In genomic region chr20:32966881-32967781, GRCh38 we compare ENCODE assay signal across 10 cellular contexts. TPM values are rescaled to one million over a fixed set of nuclear protein-coding genes. Genes with fewer than 3 reads are reported as not detected.
DNase-seq lines count a peak whose midpoint lies in the region; ATAC-seq, FAIRE-seq and TF ChIP-seq lines count a peak whose summit lies in the region.
"Had no signal": no experiment of that assay in that cellular context is flagged by ENCODE, and none has a peak within 500 bp of the region (broad histone marks: within the 10 kb centered on the region; RNA-seq: fewer than 3 reads in every experiment).

No MANE protein-coding gene starts in this region.

- H2AFZ ChIP-seq in Karpas-422 (ENCODE audit: low read length) (no peak overlapping the region), HepG2 (ENCODE audit: low read length) (no peak overlapping the region)

- H4K20me1 ChIP-seq in Karpas-422 (ENCODE audit: insufficient read depth, low read depth, low read length) (no peaks in the 10 kb centered on the region), HepG2 (ENCODE audit: insufficient read depth, low read length) (no peaks in the 10 kb centered on the region)

- H3K4me1 ChIP-seq in Karpas-422 (ENCODE audit: low read length) (peaks cover 6% of the 10 kb centered on the region), HepG2 (ENCODE audit: insufficient read depth, low read length) (peaks cover 18% of the 10 kb centered on the region)

- BruUV-seq in HepG2 (replicated peaks; lab: Mats Ljungman, UMichigan), result no TSS peak

- CTCF ChIA-PET in HepG2 (lab: Yijun Ruan, JAX; ENCODE audit: low intra/inter-chr PET ratio, low total read pairs), result no interaction called here

- no peak for TF ChIP-seq POLR2A in HepG2 (IDR thresholded peaks at IDR 0.05; ENCODE audit: insufficient read depth in 1 of 2, low read depth in 2 of 2, low read length in 2 of 2)

- no peak for TF ChIP-seq RAD21 in HepG2 (CRISPR knock-in tag; IDR thresholded peaks at IDR 0.05)

- 45% methylated on average over 16 of the region's 16 CpGs for WGBS in HepG2 (ENCODE audit: low lambda C conversion rate)

- no peaks in the 10 kb centered on the region for H3K36me3 ChIP-seq in bronchial epithelial cell (ENCODE audit: control insufficient read depth, insufficient read depth, low read length)
- no peaks in the 10 kb centered on the region for H3K36me3 ChIP-seq in Karpas-422 (ENCODE audit: insufficient read depth, low read length)
- no peaks in the 10 kb centered on the region for H3K36me3 ChIP-seq in HepG2 (replicated peaks in 1 of 2; ENCODE audit: control insufficient read depth in 1 of 2, insufficient read depth in 2 of 2, low read length in 2 of 2)

- H3K9me3 ChIP-seq in Karpas-422 (ENCODE audit: low read length), result no peaks in the 10 kb centered on the region
- H3K9me3 ChIP-seq in HepG2 (ENCODE audit: low read length), result no peaks in the 10 kb centered on the region

- in situ Hi-C loops in GM13977 (cut with MboI; ENCODE audit: low pct_unique_long_range_greater_than_20kb, low sequenced_read_pairs, unreplicated experiment) (no loop called here), HepG2 (cut with HindIII; ENCODE audit: extremely low pct_ligation_motif_present, low pct_unique_long_range_greater_than_20kb) (no loop called here)

- no peak for TF ChIP-seq EP300 in HepG2 (IDR thresholded peaks at IDR 0.05; ENCODE audit: low read depth in 2 of 2, low read length in 2 of 2)
- TF ChIP-seq EP300 in HepG2 (CRISPR knock-in tag; IDR thresholded peaks at IDR 0.05; ENCODE audit: borderline replicate concordance), result no peak

- H3K4me2 ChIP-seq in Karpas-422 (ENCODE audit: low read depth, low read length, poor library complexity, severe bottlenecking) (no peak overlapping the region), HepG2 (ENCODE audit: low read depth, low read length) (no peak overlapping the region)

- FAIRE-seq in bronchial epithelial cell (lab: Jason Lieb, UNC) (peak; percentile 52), HepG2 (lab: Jason Lieb, UNC) (no peak)
- FAIRE-seq: G401.6 had no signal

- no peak for TF ChIP-seq CTCF in GM13977 (IDR thresholded peaks at IDR 0.05; ENCODE audit: extremely low read depth, insufficient read depth, missing control alignments)
- no peak for TF ChIP-seq CTCF in bronchial epithelial cell (IDR thresholded peaks at IDR 0.05; ENCODE audit: insufficient read depth, low read length, severe bottlenecking)
- no peak for TF ChIP-seq CTCF in HepG2 (CRISPR knock-in tag; IDR thresholded peaks at IDR 0.05)

- no peaks in the 10 kb centered on the region for H3K9me2 ChIP-seq in Karpas-422 (replicated peaks; ENCODE audit: insufficient read depth, low read length)

- no peak overlapping the region for H3K4me3 ChIP-seq in bronchial epithelial cell (ENCODE audit: low read depth, low read length)
- H3K4me3 ChIP-seq in Karpas-422 (ENCODE audit: low read length), result no peak overlapping the region
- no peak overlapping the region for H3K4me3 ChIP-seq in HepG2 (replicated peaks in 1 of 3; ENCODE audit: insufficient read depth in 1 of 3, low read depth in 2 of 3, low read length in 3 of 3)

- H3K27ac ChIP-seq in Karpas-422 (ENCODE audit: low read length), result no peak overlapping the region
- H3K27ac ChIP-seq in HepG2 (ENCODE audit: extremely low read length, insufficient read depth, low read length), result no peak overlapping the region

- no peaks in the 10 kb centered on the region for H3K79me2 ChIP-seq in Karpas-422 (ENCODE audit: low read length)
- H3K79me2 ChIP-seq in HepG2 (ENCODE audit: insufficient read depth, low read length), result no peaks in the 10 kb centered on the region

- POLR2A ChIA-PET in HepG2 (lab: Yijun Ruan, JAX), result no interaction called here

- ATAC-seq in HG02571 (IDR thresholded peaks at IDR 0.05; ENCODE audit: unreplicated experiment), result no peak
- no peak for ATAC-seq in GM18873 (IDR thresholded peaks at IDR 0.05; ENCODE audit: low FRiP score, unreplicated experiment)
- ATAC-seq in HepG2, result no peak

- DNase-seq in GM13977 (ENCODE audit: low spot score) (peak; percentile 29), T-helper 9 cell (peak; percentile 46), bronchial epithelial cell (ENCODE audit: low read depth) (no peak), Karpas-422 (no peak), HepG2 (ENCODE audit: low spot score) (no peak)
- DNase-seq in stimulated activated CD8-positive, alpha-beta memory T cell treated with anti-CD3 and anti-CD28 coated beads, Interleukin-4, amount 100 ng/mL, for 48 hours, result peak; percentile 71
- DNase-seq: NCI-H510A had no signal

- no peak overlapping the region for H3K9ac ChIP-seq in Karpas-422 (ENCODE audit: low read length)
- no peak overlapping the region for H3K9ac ChIP-seq in HepG2 (ENCODE audit: insufficient read depth, low read depth, low read length)

- intact Hi-C loops in HepG2 (cut with micrococcal nuclease; ENCODE audit: unreplicated experiment), result no loop called here

- H3K27me3 ChIP-seq in bronchial epithelial cell (ENCODE audit: control insufficient read depth, insufficient read depth, low read length), result no peaks in the 10 kb centered on the region
- H3K27me3 ChIP-seq in Karpas-422 (ENCODE audit: low read length), result no peaks in the 10 kb centered on the region
- H3K27me3 ChIP-seq in HepG2 (ENCODE audit: control insufficient read depth in 1 of 2, insufficient read depth in 2 of 2, low read length in 2 of 2), result peaks cover 5 to 60% of the 10 kb centered on the region in 2 experiments; a peak in 4 of 5 replicates

TF ChIP-seq in HepG2, 621 proteins besides CTCF, POLR2A, EP300 and RAD21 (continues in another document):
- TF ChIP-seq ADNP (CRISPR knock-in tag; IDR thresholded peaks at IDR 0.05), result no peak
- no peak for TF ChIP-seq FOXJ3 (CRISPR knock-in tag; IDR thresholded peaks at IDR 0.05; ENCODE audit: borderline replicate concordance)
- TF ChIP-seq RELA (CRISPR knock-in tag; IDR thresholded peaks at IDR 0.05), result no peak
- TF ChIP-seq ZNF629 (CRISPR knock-in tag; conservative IDR thresholded peaks at IDR 0.05), result no peak
- TF ChIP-seq ZNF580 (CRISPR knock-in tag; IDR thresholded peaks at IDR 0.05; ENCODE audit: borderline replicate concordance, low read depth), result no peak
- no peak for TF ChIP-seq ZNF264 (CRISPR knock-in tag; IDR thresholded peaks at IDR 0.05)

RNA-seq across cellular contexts. Expression of gene SUN5, which starts 37.1 kb away (rescaled TPM):
- total RNA-seq in bronchial epithelial cell (not detected in 2 replicates), HepG2 (2016; rRNA removed; fragmentation: Illumina TruSeq; extraction: Trizol) (not detected in 2 replicates)
- total RNA-seq in Karpas-422 (2014; rRNA removed; shearing (Covaris generic); ENCODE audit: low replicate concordance), result not detected in 2 replicates
- not detected in 2 replicates for total RNA-seq in HepG2 (2016; cell fraction: cytosol; rRNA removed; fragmentation: Illumina TruSeq; extraction: Trizol; ENCODE audit: low read depth)
- not detected in 2 replicates for total RNA-seq in HepG2 (2016; cell fraction: insoluble cytoplasmic fraction; rRNA removed; fragmentation: Illumina TruSeq; extraction: Trizol)
- not detected in 2 replicates for total RNA-seq in HepG2 (2016; cell fraction: membrane; rRNA removed; fragmentation: Illumina TruSeq; extraction: Trizol)
- total RNA-seq in HepG2 (2016; cell fraction: nucleus; rRNA removed; fragmentation: Illumina TruSeq; extraction: Trizol), result not detected in 2 replicates
- polyA plus RNA-seq in HepG2 (2011; rRNA removed), result not detected in 2 replicates
- polyA plus RNA-seq in HepG2 (2011; cell fraction: cytosol; rRNA removed), result not detected in 2 replicates
- polyA plus RNA-seq in HepG2 (2011; cell fraction: nucleus; rRNA removed), result not detected in 2 replicates
- not detected in 2 replicates for polyA plus RNA-seq in HepG2 (2012)
- not detected in 2 replicates for polyA plus RNA-seq in HepG2 (2016; cell fraction: cytosol; fragmentation: Illumina TruSeq; extraction: Trizol; ENCODE audit: low read depth)
- polyA plus RNA-seq in HepG2 (2016; cell fraction: insoluble cytoplasmic fraction; fragmentation: Illumina TruSeq; extraction: Trizol; ENCODE audit: low read depth), result not detected in 2 replicates
- not detected in 2 replicates for polyA plus RNA-seq in HepG2 (2016; cell fraction: membrane; fragmentation: Illumina TruSeq; extraction: Trizol; ENCODE audit: low read depth)
- polyA plus RNA-seq in HepG2 (2016; cell fraction: nucleus; fragmentation: Illumina TruSeq; extraction: Trizol; ENCODE audit: insufficient read depth, low read depth), result not detected in 2 replicates
- not detected in 2 replicates for polyA minus RNA-seq in HepG2 (2011; rRNA and poly(A)+ RNA removed; ENCODE audit: low replicate concordance)
- not detected in 2 replicates for polyA minus RNA-seq in HepG2 (2011; cell fraction: cytosol; rRNA and poly(A)+ RNA removed)
- polyA minus RNA-seq in HepG2 (2011; cell fraction: nucleus; rRNA and poly(A)+ RNA removed), result not detected in 2 replicates

RNA-seq across cellular contexts. Expression of gene BPIFB2, which starts 40.4 kb away (rescaled TPM):
- total RNA-seq in bronchial epithelial cell, result not detected in 2 replicates
- not detected in 2 replicates for total RNA-seq in Karpas-422 (2014; rRNA removed; shearing (Covaris generic); ENCODE audit: low replicate concordance)
- total RNA-seq in HepG2 (2016; rRNA removed; fragmentation: Illumina TruSeq; extraction: Trizol), result 27.4 and 54.5 TPM in 2 replicates
- total RNA-seq in HepG2 (2016; cell fraction: cytosol; rRNA removed; fragmentation: Illumina TruSeq; extraction: Trizol; ENCODE audit: low read depth), result 7.1 and 9.6 TPM in 2 replicates
- total RNA-seq in HepG2 (2016; cell fraction: insoluble cytoplasmic fraction; rRNA removed; fragmentation: Illumina TruSeq; extraction: Trizol), result 23.9 and 58.5 TPM in 2 replicates
- total RNA-seq in HepG2 (2016; cell fraction: membrane; rRNA removed; fragmentation: Illumina TruSeq; extraction: Trizol), result 14.4 and 19.0 TPM in 2 replicates
- total RNA-seq in HepG2 (2016; cell fraction: nucleus; rRNA removed; fragmentation: Illumina TruSeq; extraction: Trizol), result 67.6 and 73.6 TPM in 2 replicates
- 902 and 1,439 TPM in 2 replicates for polyA plus RNA-seq in HepG2 (2011; rRNA removed)
- polyA plus RNA-seq in HepG2 (2011; cell fraction: cytosol; rRNA removed), result 445 and 477 TPM in 2 replicates
- 3,378 and 3,757 TPM in 2 replicates for polyA plus RNA-seq in HepG2 (2011; cell fraction: nucleus; rRNA removed)
- polyA plus RNA-seq in HepG2 (2012), result 748 and 877 TPM in 2 replicates
- 16.7 and 20.1 TPM in 2 replicates for polyA plus RNA-seq in HepG2 (2016; cell fraction: cytosol; fragmentation: Illumina TruSeq; extraction: Trizol; ENCODE audit: low read depth)
- polyA plus RNA-seq in HepG2 (2016; cell fraction: insoluble cytoplasmic fraction; fragmentation: Illumina TruSeq; extraction: Trizol; ENCODE audit: low read depth), result 40.9 and 50.4 TPM in 2 replicates
- polyA plus RNA-seq in HepG2 (2016; cell fraction: membrane; fragmentation: Illumina TruSeq; extraction: Trizol; ENCODE audit: low read depth), result 25.2 and 26.1 TPM in 2 replicates
- 205 and 206 TPM in 2 replicates for polyA plus RNA-seq in HepG2 (2016; cell fraction: nucleus; fragmentation: Illumina TruSeq; extraction: Trizol; ENCODE audit: insufficient read depth, low read depth)
- 0.19 and 1,018 TPM in 2 replicates for polyA minus RNA-seq in HepG2 (2011; rRNA and poly(A)+ RNA removed; ENCODE audit: low replicate concordance)
- polyA minus RNA-seq in HepG2 (2011; cell fraction: cytosol; rRNA and poly(A)+ RNA removed), result 235 and 377 TPM in 2 replicates
- 642 and 673 TPM in 2 replicates for polyA minus RNA-seq in HepG2 (2011; cell fraction: nucleus; rRNA and poly(A)+ RNA removed)

Comparison
In these comparisons a context has a peak if more than half of its experiments do, and no peak if none do; other contexts are left out.
1. DNase-seq: peak in GM13977 (single experiment), T-helper 9 cell (single experiment) and stimulated activated CD8-positive, alpha-beta memory T cell treated with anti-CD3 and anti-CD28 coated beads, Interleukin-4, amount 100 ng/mL, for 48 hours (single experiment); none in bronchial epithelial cell (single experiment), Karpas-422 (single experiment) and HepG2 (single experiment).